ENCODE assay signal across 8 cellular contexts in genomic region chr16:12573730-12574383, GRCh38.
DNase-seq lines count a peak whose midpoint lies in the region; ATAC-seq, FAIRE-seq and TF ChIP-seq lines count a peak whose summit lies in the region.

No MANE protein-coding gene starts in this region.

- no peaks in the 10 kb centered on the region for H3K27me3 ChIP-seq in CD4-positive, CD25-positive, alpha-beta regulatory T cell (ENCODE audit: control insufficient read depth, insufficient read depth, low read length)

- ATAC-seq in CD4-positive, CD25-positive, alpha-beta regulatory T cell (ENCODE audit: low read depth in 2 of 2), result peak in 1 of 2 donors; percentile 57
- ATAC-seq in activated naive CD4-positive, alpha-beta T cell treated with anti-CD3 and anti-CD28 coated beads, Interleukin-2, amount 50 U/mL, for 72 hours, result peak; percentile 66 to 75
- no peak for ATAC-seq in HG03108 (IDR thresholded peaks at IDR 0.05; ENCODE audit: unreplicated experiment)

- H3K9me3 Mint-ChIP-seq in CD4-positive, CD25-positive, alpha-beta regulatory T cell, result no peaks in the 10 kb centered on the region
- peaks cover 0 to 7% of the 10 kb centered on the region in 2 donors for H3K9me3 Mint-ChIP-seq in activated naive CD4-positive, alpha-beta T cell treated with anti-CD3 and anti-CD28 coated beads, Interleukin-2, amount 50 U/mL, for 72 hours

- H3K27ac ChIP-seq in CD4-positive, CD25-positive, alpha-beta regulatory T cell (ENCODE audit: insufficient read depth, low read length, poor library complexity, severe bottlenecking), result no peak overlapping the region
- H3K27ac ChIP-seq in coronary artery, result no peak overlapping the region

- H3K27me3 Mint-ChIP-seq in CD4-positive, CD25-positive, alpha-beta regulatory T cell, result peaks cover 2% of the 10 kb centered on the region

- H3K4me1 ChIP-seq in CD4-positive, CD25-positive, alpha-beta regulatory T cell (ENCODE audit: control insufficient read depth, insufficient read depth, low read length, poor library complexity, severe bottlenecking), result peaks cover 3% of the 10 kb centered on the region

- peaks cover 11% of the 10 kb centered on the region for H3K36me3 ChIP-seq in CD4-positive, CD25-positive, alpha-beta regulatory T cell (ENCODE audit: control insufficient read depth, insufficient read depth, low read length)

- H3K36me3 Mint-ChIP-seq in CD4-positive, CD25-positive, alpha-beta regulatory T cell, result peaks cover 25% of the 10 kb centered on the region
- H3K36me3 Mint-ChIP-seq in activated naive CD4-positive, alpha-beta T cell treated with anti-CD3 and anti-CD28 coated beads, Interleukin-2, amount 50 U/mL, for 72 hours, result no peaks in the 10 kb centered on the region

- no peak overlapping the region for H3K4me3 ChIP-seq in CD4-positive, CD25-positive, alpha-beta regulatory T cell (ENCODE audit: low read depth, low read length)
- no peak overlapping the region for H3K4me3 ChIP-seq in coronary artery

- H3K4me3 Mint-ChIP-seq in CD4-positive, CD25-positive, alpha-beta regulatory T cell, result no peak overlapping the region

- peak overlapping the region in 1 of 3 donors; percentile 54 for H3K27ac Mint-ChIP-seq in CD4-positive, CD25-positive, alpha-beta regulatory T cell
- H3K27ac Mint-ChIP-seq in activated naive CD4-positive, alpha-beta T cell treated with anti-CD3 and anti-CD28 coated beads, Interleukin-2, amount 50 U/mL, for 72 hours, result no peak overlapping the region

- no peak for FAIRE-seq in HTR-8/SVneo (lab: Jason Lieb, UNC)

- no peak for TF ChIP-seq CTCF in coronary artery (IDR thresholded peaks at IDR 0.05)

- H3K4me1 Mint-ChIP-seq in CD4-positive, CD25-positive, alpha-beta regulatory T cell, result peaks cover 3 to 17% (median 6%) of the 10 kb centered on the region in 4 donors

- peak in 2 of 3 donors; percentile 18 to 77 for DNase-seq in CD4-positive, CD25-positive, alpha-beta regulatory T cell
- DNase-seq in HTR-8/SVneo (ENCODE audit: insufficient read length, low spot score), result peak; percentile 56
- DNase-seq in SKM-1 treated with dmso at 0.1 percent for 144 hours (lab: John Stamatoyannopoulos, UW; ENCODE audit: unreplicated experiment), result peak; percentile 4
- peak; percentile 63 to 79 for DNase-seq in activated naive CD4-positive, alpha-beta T cell treated with anti-CD3 and anti-CD28 coated beads, Interleukin-2, amount 50 U/mL, for 72 hours (ENCODE audit: low spot score in 2 of 2)
- peak; percentile 17 to 33 for DNase-seq in hippocampal formation (lab: John Stamatoyannopoulos, UW)
- peak; percentile 58 to 72 (median 65) for DNase-seq in stimulated activated CD4-positive, alpha-beta T cell treated with anti-CD3 and anti-CD28 coated beads, Interleukin-12 subunit alpha, Interleukin-12 subunit beta, amount 100 ng/mL, for 48 hours (ENCODE audit: low read depth in 2 of 3, low spot score in 1 of 3)
- DNase-seq in coronary artery (ENCODE audit: low spot score), result no peak

- H3K9me3 ChIP-seq in CD4-positive, CD25-positive, alpha-beta regulatory T cell (ENCODE audit: control insufficient read depth in 2 of 2, low read length in 2 of 2), result no peaks in the 10 kb centered on the region
